ENCODE assay signal across 1 cellular context in the genomic region with DNA sequence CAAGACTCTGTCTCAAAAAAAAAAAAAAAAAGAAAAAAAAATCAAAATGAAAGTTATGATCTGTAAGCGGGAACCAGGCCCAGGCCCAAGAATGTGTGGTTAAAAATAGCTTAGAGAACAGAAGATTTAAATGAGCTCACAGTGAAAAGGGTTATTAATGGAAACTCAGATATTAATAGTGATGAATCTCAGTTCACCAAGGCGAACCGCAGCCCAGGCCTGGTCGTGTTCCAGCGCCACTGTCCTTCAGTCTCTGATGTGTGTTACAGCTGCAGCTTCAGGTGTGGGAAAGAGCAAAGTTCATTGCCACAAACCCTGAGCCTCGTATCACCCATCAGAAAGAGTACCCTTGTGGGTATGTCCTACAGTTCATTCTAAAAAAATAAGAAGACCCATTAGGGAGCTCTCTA.
A peak's percentile ranks its signal among the peaks of the same experiment; 100 is the strongest.
TF ChIP-seq lines count a peak whose summit lies in the region.

No MANE protein-coding gene starts in this region.

TF ChIP-seq in GM12878, 131 proteins besides CTCF, POLR2A, EP300 and RAD21 (continued from another document and continues in another):
- TF ChIP-seq CREB1 (IDR thresholded peaks at IDR 0.05; ENCODE audit: low read depth) = peak; percentile 40; the same call in 1 of the 2 replicates
- no peak for TF ChIP-seq HDGF (IDR thresholded peaks at IDR 0.05)
- TF ChIP-seq, protein P1, sequence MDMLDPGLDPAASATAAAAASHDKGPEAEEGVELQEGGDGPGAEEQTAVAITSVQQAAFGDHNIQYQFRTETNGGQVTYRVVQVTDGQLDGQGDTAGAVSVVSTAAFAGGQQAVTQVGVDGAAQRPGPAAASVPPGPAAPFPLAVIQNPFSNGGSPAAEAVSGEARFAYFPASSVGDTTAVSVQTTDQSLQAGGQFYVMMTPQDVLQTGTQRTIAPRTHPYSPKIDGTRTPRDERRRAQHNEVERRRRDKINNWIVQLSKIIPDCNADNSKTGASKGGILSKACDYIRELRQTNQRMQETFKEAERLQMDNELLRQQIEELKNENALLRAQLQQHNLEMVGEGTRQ (IDR thresholded peaks at IDR 0.05; ENCODE audit: borderline replicate concordance, low read depth, low read length) = no peak
- no peak for TF ChIP-seq LARP7 (IDR thresholded peaks at IDR 0.05)
- TF ChIP-seq CBFB (IDR thresholded peaks at IDR 0.05; ENCODE audit: low read depth) = peak; percentile 75
- no peak for TF ChIP-seq CBX3 (IDR thresholded peaks at IDR 0.05; ENCODE audit: borderline replicate concordance, low read depth)
- TF ChIP-seq, protein P2, sequence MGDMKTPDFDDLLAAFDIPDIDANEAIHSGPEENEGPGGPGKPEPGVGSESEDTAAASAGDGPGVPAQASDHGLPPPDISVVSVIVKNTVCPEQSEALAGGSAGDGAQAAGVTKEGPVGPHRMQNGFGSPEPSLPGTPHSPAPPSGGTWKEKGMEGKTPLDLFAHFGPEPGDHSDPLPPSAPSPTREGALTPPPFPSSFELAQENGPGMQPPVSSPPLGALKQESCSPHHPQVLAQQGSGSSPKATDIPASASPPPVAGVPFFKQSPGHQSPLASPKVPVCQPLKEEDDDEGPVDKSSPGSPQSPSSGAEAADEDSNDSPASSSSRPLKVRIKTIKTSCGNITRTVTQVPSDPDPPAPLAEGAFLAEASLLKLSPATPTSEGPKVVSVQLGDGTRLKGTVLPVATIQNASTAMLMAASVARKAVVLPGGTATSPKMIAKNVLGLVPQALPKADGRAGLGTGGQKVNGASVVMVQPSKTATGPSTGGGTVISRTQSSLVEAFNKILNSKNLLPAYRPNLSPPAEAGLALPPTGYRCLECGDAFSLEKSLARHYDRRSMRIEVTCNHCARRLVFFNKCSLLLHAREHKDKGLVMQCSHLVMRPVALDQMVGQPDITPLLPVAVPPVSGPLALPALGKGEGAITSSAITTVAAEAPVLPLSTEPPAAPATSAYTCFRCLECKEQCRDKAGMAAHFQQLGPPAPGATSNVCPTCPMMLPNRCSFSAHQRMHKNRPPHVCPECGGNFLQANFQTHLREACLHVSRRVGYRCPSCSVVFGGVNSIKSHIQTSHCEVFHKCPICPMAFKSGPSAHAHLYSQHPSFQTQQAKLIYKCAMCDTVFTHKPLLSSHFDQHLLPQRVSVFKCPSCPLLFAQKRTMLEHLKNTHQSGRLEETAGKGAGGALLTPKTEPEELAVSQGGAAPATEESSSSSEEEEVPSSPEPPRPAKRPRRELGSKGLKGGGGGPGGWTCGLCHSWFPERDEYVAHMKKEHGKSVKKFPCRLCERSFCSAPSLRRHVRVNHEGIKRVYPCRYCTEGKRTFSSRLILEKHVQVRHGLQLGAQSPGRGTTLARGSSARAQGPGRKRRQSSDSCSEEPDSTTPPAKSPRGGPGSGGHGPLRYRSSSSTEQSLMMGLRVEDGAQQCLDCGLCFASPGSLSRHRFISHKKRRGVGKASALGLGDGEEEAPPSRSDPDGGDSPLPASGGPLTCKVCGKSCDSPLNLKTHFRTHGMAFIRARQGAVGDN (IDR thresholded peaks at IDR 0.05) = no peak
- TF ChIP-seq, protein P3, sequence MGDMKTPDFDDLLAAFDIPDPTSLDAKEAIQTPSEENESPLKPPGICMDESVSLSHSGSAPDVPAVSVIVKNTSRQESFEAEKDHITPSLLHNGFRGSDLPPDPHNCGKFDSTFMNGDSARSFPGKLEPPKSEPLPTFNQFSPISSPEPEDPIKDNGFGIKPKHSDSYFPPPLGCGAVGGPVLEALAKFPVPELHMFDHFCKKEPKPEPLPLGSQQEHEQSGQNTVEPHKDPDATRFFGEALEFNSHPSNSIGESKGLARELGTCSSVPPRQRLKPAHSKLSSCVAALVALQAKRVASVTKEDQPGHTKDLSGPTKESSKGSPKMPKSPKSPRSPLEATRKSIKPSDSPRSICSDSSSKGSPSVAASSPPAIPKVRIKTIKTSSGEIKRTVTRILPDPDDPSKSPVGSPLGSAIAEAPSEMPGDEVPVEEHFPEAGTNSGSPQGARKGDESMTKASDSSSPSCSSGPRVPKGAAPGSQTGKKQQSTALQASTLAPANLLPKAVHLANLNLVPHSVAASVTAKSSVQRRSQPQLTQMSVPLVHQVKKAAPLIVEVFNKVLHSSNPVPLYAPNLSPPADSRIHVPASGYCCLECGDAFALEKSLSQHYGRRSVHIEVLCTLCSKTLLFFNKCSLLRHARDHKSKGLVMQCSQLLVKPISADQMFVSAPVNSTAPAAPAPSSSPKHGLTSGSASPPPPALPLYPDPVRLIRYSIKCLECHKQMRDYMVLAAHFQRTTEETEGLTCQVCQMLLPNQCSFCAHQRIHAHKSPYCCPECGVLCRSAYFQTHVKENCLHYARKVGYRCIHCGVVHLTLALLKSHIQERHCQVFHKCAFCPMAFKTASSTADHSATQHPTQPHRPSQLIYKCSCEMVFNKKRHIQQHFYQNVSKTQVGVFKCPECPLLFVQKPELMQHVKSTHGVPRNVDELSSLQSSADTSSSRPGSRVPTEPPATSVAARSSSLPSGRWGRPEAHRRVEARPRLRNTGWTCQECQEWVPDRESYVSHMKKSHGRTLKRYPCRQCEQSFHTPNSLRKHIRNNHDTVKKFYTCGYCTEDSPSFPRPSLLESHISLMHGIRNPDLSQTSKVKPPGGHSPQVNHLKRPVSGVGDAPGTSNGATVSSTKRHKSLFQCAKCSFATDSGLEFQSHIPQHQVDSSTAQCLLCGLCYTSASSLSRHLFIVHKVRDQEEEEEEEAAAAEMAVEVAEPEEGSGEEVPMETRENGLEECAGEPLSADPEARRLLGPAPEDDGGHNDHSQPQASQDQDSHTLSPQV (IDR thresholded peaks at IDR 0.05) = no peak
- no peak for TF ChIP-seq WRNIP1 (IDR thresholded peaks at IDR 0.05; ENCODE audit: borderline replicate concordance, low read depth, low read length)
- TF ChIP-seq STAT3 (IDR thresholded peaks at IDR 0.05; ENCODE audit: low read depth, low read length) = no peak
- peak; percentile 22; the same call in 1 of the 2 replicates for TF ChIP-seq IRF4 (IDR thresholded peaks at IDR 0.05; ENCODE audit: low read depth, low read length)
- 0 out of 2 replicates have a peak, but pooled peaks have one; percentile 57 for TF ChIP-seq TCF12 (IDR thresholded peaks at IDR 0.05; ENCODE audit: low read depth, low read length)
- peak; percentile 31; the same call in 1 of the 2 replicates for TF ChIP-seq PAX5 (IDR thresholded peaks at IDR 0.05; ENCODE audit: borderline replicate concordance, low read depth, low read length)
- TF ChIP-seq GABPA (IDR thresholded peaks at IDR 0.05; ENCODE audit: low read depth) = 0 out of 2 replicates have a peak, but pooled peaks have one; percentile 19
- TF ChIP-seq RAD51 (IDR thresholded peaks at IDR 0.05) = peak; percentile 16; the same call in 1 of the 2 replicates
- TF ChIP-seq KAT2A (conservative IDR thresholded peaks at IDR 0.05; ENCODE audit: control insufficient read depth, low read depth, low read length) = no peak
- no peak for TF ChIP-seq EGR1 (IDR thresholded peaks at IDR 0.05; ENCODE audit: borderline replicate concordance in 1 of 2, low read depth in 2 of 2, low read length in 2 of 2)
- TF ChIP-seq JUNB (IDR thresholded peaks at IDR 0.05) = peak; percentile 59
- peak; percentile 96 for TF ChIP-seq MEF2B (IDR thresholded peaks at IDR 0.05; ENCODE audit: partially characterized antibody, poor library complexity, severe bottlenecking)
- TF ChIP-seq DPF2 (IDR thresholded peaks at IDR 0.05) = no peak
- peak; percentile 76 for TF ChIP-seq CREM (IDR thresholded peaks at IDR 0.05; ENCODE audit: low read depth)
- TF ChIP-seq MTA3 (IDR thresholded peaks at IDR 0.05; ENCODE audit: borderline replicate concordance, low read length) = peak; percentile 84
- peak; percentile 91 for TF ChIP-seq ATF7 (IDR thresholded peaks at IDR 0.05; ENCODE audit: low read depth)
- TF ChIP-seq ZBED1 (IDR thresholded peaks at IDR 0.05; ENCODE audit: borderline replicate concordance) = peak; percentile 80; the same call in 1 of the 2 replicates
- peak; percentile 71; the same call in 1 of the 2 replicates for TF ChIP-seq FOXM1 (IDR thresholded peaks at IDR 0.05; ENCODE audit: low read depth, low read length)
- TF ChIP-seq, protein P4, sequence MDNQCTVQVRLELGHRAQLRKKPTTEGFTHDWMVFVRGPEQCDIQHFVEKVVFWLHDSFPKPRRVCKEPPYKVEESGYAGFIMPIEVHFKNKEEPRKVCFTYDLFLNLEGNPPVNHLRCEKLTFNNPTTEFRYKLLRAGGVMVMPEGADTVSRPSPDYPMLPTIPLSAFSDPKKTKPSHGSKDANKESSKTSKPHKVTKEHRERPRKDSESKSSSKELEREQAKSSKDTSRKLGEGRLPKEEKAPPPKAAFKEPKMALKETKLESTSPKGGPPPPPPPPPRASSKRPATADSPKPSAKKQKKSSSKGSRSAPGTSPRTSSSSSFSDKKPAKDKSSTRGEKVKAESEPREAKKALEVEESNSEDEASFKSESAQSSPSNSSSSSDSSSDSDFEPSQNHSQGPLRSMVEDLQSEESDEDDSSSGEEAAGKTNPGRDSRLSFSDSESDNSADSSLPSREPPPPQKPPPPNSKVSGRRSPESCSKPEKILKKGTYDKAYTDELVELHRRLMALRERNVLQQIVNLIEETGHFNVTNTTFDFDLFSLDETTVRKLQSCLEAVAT (IDR thresholded peaks at IDR 0.05) = peak; percentile 65; the same call in 1 of the 2 replicates
- TF ChIP-seq, protein P5, sequence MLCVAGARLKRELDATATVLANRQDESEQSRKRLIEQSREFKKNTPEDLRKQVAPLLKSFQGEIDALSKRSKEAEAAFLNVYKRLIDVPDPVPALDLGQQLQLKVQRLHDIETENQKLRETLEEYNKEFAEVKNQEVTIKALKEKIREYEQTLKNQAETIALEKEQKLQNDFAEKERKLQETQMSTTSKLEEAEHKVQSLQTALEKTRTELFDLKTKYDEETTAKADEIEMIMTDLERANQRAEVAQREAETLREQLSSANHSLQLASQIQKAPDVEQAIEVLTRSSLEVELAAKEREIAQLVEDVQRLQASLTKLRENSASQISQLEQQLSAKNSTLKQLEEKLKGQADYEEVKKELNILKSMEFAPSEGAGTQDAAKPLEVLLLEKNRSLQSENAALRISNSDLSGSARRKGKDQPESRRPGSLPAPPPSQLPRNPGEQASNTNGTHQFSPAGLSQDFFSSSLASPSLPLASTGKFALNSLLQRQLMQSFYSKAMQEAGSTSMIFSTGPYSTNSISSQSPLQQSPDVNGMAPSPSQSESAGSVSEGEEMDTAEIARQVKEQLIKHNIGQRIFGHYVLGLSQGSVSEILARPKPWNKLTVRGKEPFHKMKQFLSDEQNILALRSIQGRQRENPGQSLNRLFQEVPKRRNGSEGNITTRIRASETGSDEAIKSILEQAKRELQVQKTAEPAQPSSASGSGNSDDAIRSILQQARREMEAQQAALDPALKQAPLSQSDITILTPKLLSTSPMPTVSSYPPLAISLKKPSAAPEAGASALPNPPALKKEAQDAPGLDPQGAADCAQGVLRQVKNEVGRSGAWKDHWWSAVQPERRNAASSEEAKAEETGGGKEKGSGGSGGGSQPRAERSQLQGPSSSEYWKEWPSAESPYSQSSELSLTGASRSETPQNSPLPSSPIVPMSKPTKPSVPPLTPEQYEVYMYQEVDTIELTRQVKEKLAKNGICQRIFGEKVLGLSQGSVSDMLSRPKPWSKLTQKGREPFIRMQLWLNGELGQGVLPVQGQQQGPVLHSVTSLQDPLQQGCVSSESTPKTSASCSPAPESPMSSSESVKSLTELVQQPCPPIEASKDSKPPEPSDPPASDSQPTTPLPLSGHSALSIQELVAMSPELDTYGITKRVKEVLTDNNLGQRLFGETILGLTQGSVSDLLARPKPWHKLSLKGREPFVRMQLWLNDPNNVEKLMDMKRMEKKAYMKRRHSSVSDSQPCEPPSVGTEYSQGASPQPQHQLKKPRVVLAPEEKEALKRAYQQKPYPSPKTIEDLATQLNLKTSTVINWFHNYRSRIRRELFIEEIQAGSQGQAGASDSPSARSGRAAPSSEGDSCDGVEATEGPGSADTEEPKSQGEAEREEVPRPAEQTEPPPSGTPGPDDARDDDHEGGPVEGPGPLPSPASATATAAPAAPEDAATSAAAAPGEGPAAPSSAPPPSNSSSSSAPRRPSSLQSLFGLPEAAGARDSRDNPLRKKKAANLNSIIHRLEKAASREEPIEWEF (IDR thresholded peaks at IDR 0.05; ENCODE audit: insufficient replicate concordance, low read depth, low read length) = no peak
- TF ChIP-seq IKZF1 (conservative IDR thresholded peaks at IDR 0.05) = peak; percentile 56; the same call in 1 of the 2 replicates
- peak; percentile 41; the same call in 1 of the 2 replicates for TF ChIP-seq BCL11A (IDR thresholded peaks at IDR 0.05; ENCODE audit: low read depth, low read length)
- TF ChIP-seq, protein P6, sequence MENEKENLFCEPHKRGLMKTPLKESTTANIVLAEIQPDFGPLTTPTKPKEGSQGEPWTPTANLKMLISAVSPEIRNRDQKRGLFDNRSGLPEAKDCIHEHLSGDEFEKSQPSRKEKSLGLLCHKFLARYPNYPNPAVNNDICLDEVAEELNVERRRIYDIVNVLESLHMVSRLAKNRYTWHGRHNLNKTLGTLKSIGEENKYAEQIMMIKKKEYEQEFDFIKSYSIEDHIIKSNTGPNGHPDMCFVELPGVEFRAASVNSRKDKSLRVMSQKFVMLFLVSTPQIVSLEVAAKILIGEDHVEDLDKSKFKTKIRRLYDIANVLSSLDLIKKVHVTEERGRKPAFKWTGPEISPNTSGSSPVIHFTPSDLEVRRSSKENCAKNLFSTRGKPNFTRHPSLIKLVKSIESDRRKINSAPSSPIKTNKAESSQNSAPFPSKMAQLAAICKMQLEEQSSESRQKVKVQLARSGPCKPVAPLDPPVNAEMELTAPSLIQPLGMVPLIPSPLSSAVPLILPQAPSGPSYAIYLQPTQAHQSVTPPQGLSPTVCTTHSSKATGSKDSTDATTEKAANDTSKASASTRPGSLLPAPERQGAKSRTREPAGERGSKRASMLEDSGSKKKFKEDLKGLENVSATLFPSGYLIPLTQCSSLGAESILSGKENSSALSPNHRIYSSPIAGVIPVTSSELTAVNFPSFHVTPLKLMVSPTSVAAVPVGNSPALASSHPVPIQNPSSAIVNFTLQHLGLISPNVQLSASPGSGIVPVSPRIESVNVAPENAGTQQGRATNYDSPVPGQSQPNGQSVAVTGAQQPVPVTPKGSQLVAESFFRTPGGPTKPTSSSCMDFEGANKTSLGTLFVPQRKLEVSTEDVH (IDR thresholded peaks at IDR 0.05; ENCODE audit: low read depth, partially characterized antibody) = no peak
- TF ChIP-seq ZSCAN29 (IDR thresholded peaks at IDR 0.05) = no peak
- peak in 1 of 2 experiments; percentile 19; a peak in 1 of 4 replicates for TF ChIP-seq BHLHE40 (IDR thresholded peaks at IDR 0.05; ENCODE audit: borderline replicate concordance in 1 of 2, low read depth in 2 of 2, low read length in 1 of 2)
- no peak for TF ChIP-seq NRF1 (conservative IDR thresholded peaks at IDR 0.05; ENCODE audit: low read depth, low read length)
- peak; percentile 65 to 78 for TF ChIP-seq IKZF2 (IDR thresholded peaks at IDR 0.05)
- TF ChIP-seq MYC (IDR thresholded peaks at IDR 0.05; ENCODE audit: insufficient read depth, insufficient read length, insufficient replicate concordance, low read length, severe bottlenecking) = no peak
- TF ChIP-seq NBN (IDR thresholded peaks at IDR 0.05) = peak; percentile 79
- 0 out of 4 replicates have a peak, but pooled peaks of 1 of the 2 experiments have one; percentile 17 for TF ChIP-seq CEBPB (IDR thresholded peaks at IDR 0.05; ENCODE audit: borderline replicate concordance in 1 of 2, low read depth in 2 of 2, low read length in 2 of 2)
